In the genomic region with DNA sequence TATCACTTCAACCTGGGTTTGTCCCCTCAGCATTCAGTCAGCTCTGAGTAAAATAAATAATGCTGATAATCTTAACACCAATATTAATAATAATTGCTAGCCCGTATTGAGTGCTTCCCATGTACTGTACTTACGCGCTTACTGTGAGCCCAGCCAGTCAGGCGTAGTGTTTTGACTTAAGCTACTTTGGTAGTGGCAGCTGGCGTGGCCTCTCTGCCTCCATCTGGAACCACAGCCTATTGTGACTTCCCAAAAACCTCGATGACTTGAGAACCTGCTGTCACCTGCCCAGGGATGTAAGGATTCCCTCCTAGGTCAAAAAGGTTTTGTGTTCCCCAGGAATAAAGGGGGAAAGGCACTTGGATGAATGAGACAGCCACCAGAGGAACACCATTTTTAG, we compare ENCODE assay signal across 12 cellular contexts.
"Had no signal": no experiment of that assay in that cellular context is flagged by ENCODE, and none has a peak within 500 bp of the region (broad histone marks: within the 10 kb centered on the region; RNA-seq: fewer than 3 reads in every experiment).

No MANE protein-coding gene starts in this region.

- H3K4me3 Mint-ChIP-seq: activated CD4-positive, alpha-beta memory T cell treated with anti-CD3 and anti-CD28 coated beads, Interleukin-2, amount 10 ng/mL, durations not matched to agents 7 days and 5 days; activated naive CD8-positive, alpha-beta T cell treated with anti-CD3 and anti-CD28 coated beads, Interleukin-2, amount 10 ng/mL, durations not matched to agents 7 days and 5 days; natural killer cell treated with Interleukin-12 subunit alpha and Interleukin-12 subunit beta and Interleukin-15 and Interleukin-18, amount 100 ng/mL, for 72 hours; T-helper 2 cell treated with Interferon-gamma antibody and Interleukin-4, amounts not matched to agents 5 μg/mL and 100 μg/mL, for 36 hours had no signal

- ATAC-seq: heart right ventricle; natural killer cell treated with Interleukin-12 subunit alpha and Interleukin-12 subunit beta and Interleukin-15 and Interleukin-18, amount 100 ng/mL, for 72 hours had no signal

- H3K36me3 Mint-ChIP-seq: activated naive CD8-positive, alpha-beta T cell treated with anti-CD3 and anti-CD28 coated beads, Interleukin-2, amount 10 ng/mL, durations not matched to agents 7 days and 5 days; natural killer cell treated with Interleukin-12 subunit alpha and Interleukin-12 subunit beta and Interleukin-15 and Interleukin-18, amount 100 ng/mL, for 72 hours had no signal

- H3K4me1 Mint-ChIP-seq: activated CD4-positive, alpha-beta memory T cell treated with anti-CD3 and anti-CD28 coated beads, Interleukin-2, amount 10 ng/mL, durations not matched to agents 7 days and 5 days; activated naive CD8-positive, alpha-beta T cell treated with anti-CD3 and anti-CD28 coated beads, Interleukin-2, amount 10 ng/mL, durations not matched to agents 7 days and 5 days had no signal

- H3K27ac ChIP-seq: heart right ventricle had no signal

- H3K4me3 ChIP-seq: heart right ventricle had no signal

- H3K9me3 ChIP-seq: heart right ventricle had no signal

- H3K9me3 Mint-ChIP-seq: activated CD4-positive, alpha-beta memory T cell treated with anti-CD3 and anti-CD28 coated beads, Interleukin-2, amount 10 ng/mL, durations not matched to agents 7 days and 5 days; activated naive CD8-positive, alpha-beta T cell treated with anti-CD3 and anti-CD28 coated beads, Interleukin-2, amount 10 ng/mL, durations not matched to agents 7 days and 5 days; natural killer cell treated with Interleukin-12 subunit alpha and Interleukin-12 subunit beta and Interleukin-15 and Interleukin-18, amount 100 ng/mL, for 72 hours; T-helper 2 cell treated with Interferon-gamma antibody and Interleukin-4, amounts not matched to agents 5 μg/mL and 100 μg/mL, for 36 hours had no signal

- DNase-seq: activated CD4-positive, alpha-beta memory T cell treated with anti-CD3 and anti-CD28 coated beads, Interleukin-2, amount 10 ng/mL, durations not matched to agents 7 days and 5 days; activated gamma-delta T cell treated with Interleukin-2 at 50 U/mL for 16 hours; activated naive CD8-positive, alpha-beta T cell treated with anti-CD3 and anti-CD28 coated beads, Interleukin-2, amount 10 ng/mL, durations not matched to agents 7 days and 5 days; activated T-cell treated with anti-CD3 and anti-CD28 coated beads, Interleukin-2, amount 50 U/mL, for 48 hours; aorta; heart right ventricle; occipital lobe; stimulated activated CD4-positive, alpha-beta T cell treated with anti-CD3 and anti-CD28 coated beads, Interleukin-2, amount 100 ng/mL, for 48 hours; stimulated activated naive CD4-positive, alpha-beta T cell treated with Interleukin-2 at 50 U/mL for 16 hours; trophoblast cell had no signal

- H3K4me1 ChIP-seq: heart right ventricle had no signal

- H3K27ac Mint-ChIP-seq: activated CD4-positive, alpha-beta memory T cell treated with anti-CD3 and anti-CD28 coated beads, Interleukin-2, amount 10 ng/mL, durations not matched to agents 7 days and 5 days; activated naive CD8-positive, alpha-beta T cell treated with anti-CD3 and anti-CD28 coated beads, Interleukin-2, amount 10 ng/mL, durations not matched to agents 7 days and 5 days; natural killer cell treated with Interleukin-12 subunit alpha and Interleukin-12 subunit beta and Interleukin-15 and Interleukin-18, amount 100 ng/mL, for 72 hours; T-helper 2 cell treated with Interferon-gamma antibody and Interleukin-4, amounts not matched to agents 5 μg/mL and 100 μg/mL, for 36 hours had no signal

- H3K36me3 ChIP-seq: heart right ventricle had no signal
